Comparison of ENCODE assay signal across 9 cellular contexts in genomic region chr15:66654718-66655375, GRCh38. TPM values are rescaled to one million over a fixed set of nuclear protein-coding genes. Genes with fewer than 3 reads are reported as not detected.
DNase-seq lines count a peak whose midpoint lies in the region; TF ChIP-seq lines count a peak whose summit lies in the region.
"Had no signal": no experiment of that assay in that cellular context is flagged by ENCODE, and none has a peak within 500 bp of the region (broad histone marks: within the 10 kb centered on the region; RNA-seq: fewer than 3 reads in every experiment).

No MANE protein-coding gene starts in this region.

- no peaks in the 10 kb centered on the region for H3K9me2 ChIP-seq in SK-N-SH

- WGBS in HUES64 = 14% methylated on average over 48 of the region's 48 CpGs
- 19 to 47% (median 31%) methylated on average over 13 to 48 of the region's 48 CpGs for WGBS in spleen, 5 donors
- 94% methylated on average over 25 of the region's 48 CpGs for WGBS in SK-N-SH (ENCODE audit: low lambda C conversion rate)

- DNase-seq in activated effector memory CD4-positive, alpha-beta T cell treated with Interleukin-2 at 50 U/mL for 16 hours = peak; percentile 3
- DNase-seq in spleen (no peak), NCI-H82 (lab: John Stamatoyannopoulos, UW) (no peak), ecto neural progenitor cell (ENCODE audit: low spot score) (no peak), SK-N-SH (no peak), HK-2 (ENCODE audit: unreplicated experiment) (no peak)
- DNase-seq: NCI-H1417 treated with DMSO at 0.1 percent for 48 hours had no signal

- TF ChIP-seq CTCF in spleen (IDR thresholded peaks at IDR 0.05 in 8 of 11, conservative IDR thresholded peaks at IDR 0.05 in 3 of 11) = no peak
- TF ChIP-seq CTCF in SK-N-SH (IDR thresholded peaks at IDR 0.05) = no peak

- CTCF ChIA-PET in SK-N-SH (lab: Yijun Ruan, JAX) = no interaction called here

- H3K9me3 ChIP-seq in HUES64 (ENCODE audit: insufficient read depth, low read depth, low read length) (no peaks in the 10 kb centered on the region), iPS-15b (ENCODE audit: control insufficient read depth, insufficient read depth, low read length) (no peaks in the 10 kb centered on the region), spleen (no peaks in the 10 kb centered on the region), SK-N-SH (no peaks in the 10 kb centered on the region)

- no peaks in the 10 kb centered on the region for H4K20me1 ChIP-seq in SK-N-SH (ENCODE audit: insufficient read depth)

- no peak for TF ChIP-seq EP300 in SK-N-SH (IDR thresholded peaks at IDR 0.05; ENCODE audit: borderline replicate concordance in 1 of 2, low read depth in 1 of 2, low read length in 1 of 2)

- H3K4me1 ChIP-seq in HUES64 (ENCODE audit: insufficient read depth, low read length) (peaks cover 30% of the 10 kb centered on the region), iPS-15b (ENCODE audit: control insufficient read depth, insufficient read depth, low read length) (peaks cover 8% of the 10 kb centered on the region), spleen (peaks cover 0 to 45% (median 22%) of the 10 kb centered on the region in 6 donors), SK-N-SH (ENCODE audit: control insufficient read depth in 1 of 2, insufficient read depth in 2 of 2, low read depth in 1 of 2, low read length in 1 of 2) (peaks cover 4 to 13% of the 10 kb centered on the region in 2 experiments; a peak in 2 of 4 replicates)

- H3F3A ChIP-seq in SK-N-SH (replicated peaks; ENCODE audit: insufficient read depth) = no peaks in the 10 kb centered on the region

- TF ChIP-seq RAD21 in SK-N-SH (IDR thresholded peaks at IDR 0.05; ENCODE audit: low read length) = no peak

- no peak for TF ChIP-seq POLR2A in spleen (IDR thresholded peaks at IDR 0.05)

- no peak overlapping the region; the same call in 1 of the 2 replicates for H3K9ac ChIP-seq in HUES64 (ENCODE audit: low read depth, low read length)
- no peak overlapping the region for H3K9ac ChIP-seq in iPS-15b (ENCODE audit: low read depth, low read length)
- H3K9ac ChIP-seq in SK-N-SH = no peak overlapping the region

- no peak overlapping the region for H3K4me2 ChIP-seq in SK-N-SH

- H3K27ac ChIP-seq in HUES64 (ENCODE audit: low read depth, low read length) (no peak overlapping the region), spleen (peak overlapping the region in 7 of 8 donors; percentile 20 to 62 (median 58)), SK-N-SH (ENCODE audit: low read depth in 2 of 2, low read length in 1 of 2) (no peak overlapping the region)

- intact Hi-C loops in spleen (cut with DNase I; ENCODE audit: low total_unique reads) = no loop called here

- H3K79me2 ChIP-seq in SK-N-SH (ENCODE audit: insufficient read depth) = no peaks in the 10 kb centered on the region

- no peak overlapping the region for H2AFZ ChIP-seq in SK-N-SH (ENCODE audit: low read depth)

- H3K4me3 ChIP-seq in HUES64 (ENCODE audit: low read length) (peak overlapping the region; percentile 33; the same call in 1 of the 2 replicates), iPS-15b (ENCODE audit: low read depth, low read length) (peak overlapping the region; percentile 8), spleen (peak overlapping the region in 5 of 8 donors; percentile 9 to 37 (median 17)), SK-N-SH (ENCODE audit: low read depth in 2 of 2, low read length in 1 of 2) (no peak overlapping the region)

- H3K27me3 ChIP-seq in HUES64 (ENCODE audit: insufficient read depth, low read length) (no peaks in the 10 kb centered on the region), iPS-15b (ENCODE audit: control insufficient read depth, insufficient read depth, low read length) (peaks cover 3% of the 10 kb centered on the region), spleen (replicated peaks in 1 of 7) (peaks cover 0 to 29% (median 7%) of the 10 kb centered on the region in 7 donors), SK-N-SH (ENCODE audit: insufficient read depth) (no peaks in the 10 kb centered on the region)

- no peaks in the 10 kb centered on the region for H3K36me3 ChIP-seq in HUES64 (ENCODE audit: insufficient read depth, low read length)
- no peaks in the 10 kb centered on the region for H3K36me3 ChIP-seq in iPS-15b (ENCODE audit: control insufficient read depth, insufficient read depth, low read length)
- H3K36me3 ChIP-seq in spleen = no peaks in the 10 kb centered on the region
- no peaks in the 10 kb centered on the region for H3K36me3 ChIP-seq in SK-N-SH (replicated peaks in 1 of 2; ENCODE audit: control insufficient read depth in 1 of 2, insufficient read depth in 2 of 2, low read length in 1 of 2)

- POLR2A ChIA-PET in SK-N-SH (lab: Yijun Ruan, JAX) = no interaction called here

TF ChIP-seq in SK-N-SH, 30 proteins besides CTCF, POLR2A, EP300 and RAD21:
- no peak for TF ChIP-seq GABPA (IDR thresholded peaks at IDR 0.05; ENCODE audit: low read depth)
- no peak for TF ChIP-seq MEF2A (IDR thresholded peaks at IDR 0.05; ENCODE audit: borderline replicate concordance, low read depth)
- no peak for TF ChIP-seq ELF1 (IDR thresholded peaks at IDR 0.05)
- no peak for TF ChIP-seq PBX3 (IDR thresholded peaks at IDR 0.05)
- no peak for TF ChIP-seq FOXM1 (IDR thresholded peaks at IDR 0.05; ENCODE audit: low read depth)
- no peak for TF ChIP-seq GATA2 (CRISPR knock-in tag; IDR thresholded peaks at IDR 0.05)
- no peak for TF ChIP-seq SMC3 (IDR thresholded peaks at IDR 0.05; ENCODE audit: low read depth, low read length)
- no peak for TF ChIP-seq JUND (IDR thresholded peaks at IDR 0.05)
- no peak for TF ChIP-seq MXI1 (IDR thresholded peaks at IDR 0.05; ENCODE audit: low read depth, low read length)
- TF ChIP-seq FOSL2 (IDR thresholded peaks at IDR 0.05; ENCODE audit: borderline replicate concordance, low read depth) = no peak
- TF ChIP-seq TAF1 (IDR thresholded peaks at IDR 0.05; ENCODE audit: borderline replicate concordance, low read depth, low read length) = no peak
- no peak for TF ChIP-seq CHD2 (IDR thresholded peaks at IDR 0.05; ENCODE audit: low read length, partially characterized antibody)
- no peak for TF ChIP-seq FOXJ3 (CRISPR knock-in tag; IDR thresholded peaks at IDR 0.05)
TF ChIP-seq in SK-N-SH: peak in this region for 0.

RNA-seq across cellular contexts. Expression of gene SMAD6, which starts 47.2 kb away (rescaled TPM):
- polyA plus RNA-seq in HUES64 (2013, experiment 1 of 2) = 3.8 TPM
- 4.2 TPM for polyA plus RNA-seq in HUES64 (2013, experiment 2 of 2)
- 10 to 100 TPM in 2 of 7 donors, 1 to 10 TPM in 5; 3.6 to 14.0 (median 6.9) TPM for total RNA-seq in spleen
- polyA plus RNA-seq in spleen (1 to 10 TPM in 2 of 3 donors, under 1 TPM in 1; 0.72 to 3.5 (median 3.4) TPM), SK-N-SH (2012; rRNA removed) (3.8 and 4.5 TPM in 2 replicates)
- 2.1 and 3.6 TPM in 2 replicates for polyA plus RNA-seq in SK-N-SH (2012; cell fraction: cytosol; rRNA removed)
- polyA plus RNA-seq in SK-N-SH (2012; cell fraction: nucleus; rRNA removed) = 16.1 and 18.7 TPM in 2 replicates

Comparison
In these comparisons a context has a peak if more than half of its experiments do, and no peak if none do; other contexts are left out.
1. H3K27ac ChIP-seq: peak in spleen (7 of 8); none in HUES64 (single experiment) and SK-N-SH (0 of 2).
2. H3K4me3 ChIP-seq: peak in HUES64 (single experiment), iPS-15b (single experiment) and spleen (5 of 8); none in SK-N-SH (0 of 2).